Comparison of ENCODE assay signal across 23 cellular contexts in genomic region chr18:50729986-50730385, GRCh38.
"Had no signal": no experiment of that assay in that cellular context is flagged by ENCODE, and none has a peak within 500 bp of the region (broad histone marks: within the 10 kb centered on the region; RNA-seq: fewer than 3 reads in every experiment).

No MANE protein-coding gene starts in this region.

- DNase-seq: occipital lobe; ovary; psoas muscle; right cardiac atrium; right lobe of liver; sigmoid colon; small intestine; stimulated activated CD4-positive, alpha-beta T cell treated with anti-CD3 and anti-CD28 coated beads, Interleukin-15, amount 100 ng/mL, for 24 hours; stimulated activated CD4-positive, alpha-beta T cell treated with anti-CD3 and anti-CD28 coated beads, Interleukin-2, amount 100 ng/mL, for 24 hours; stimulated activated CD4-positive, alpha-beta T cell treated with anti-CD3 and anti-CD28 coated beads, Interleukin-2, amount 100 ng/mL, for 48 hours; stimulated activated CD4-positive, alpha-beta T cell treated with anti-CD3 and anti-CD28 coated beads, Interleukin-4, amount 100 ng/mL, for 24 hours; stimulated activated naive B cell treated with anti-CD40 and anti-IgM and Interleukin-4, amounts not matched to agents 10 μg/mL and 1 μg/mL and 100 μg/mL, for 72 hours; stimulated activated naive CD4-positive, alpha-beta T cell treated with Interleukin-2 at 50 U/mL for 16 hours; stomach; thyroid gland; trophoblast cell had no signal

- H3K4me1 ChIP-seq: neural progenitor cell, right lobe of liver, sigmoid colon, stomach, thyroid gland, tibial nerve, upper lobe of left lung, vagina had no signal

- H3K36me3 ChIP-seq: neural progenitor cell, ovary, right lobe of liver, thoracic aorta, thyroid gland, tibial nerve, upper lobe of left lung, vagina had no signal

- ATAC-seq: psoas muscle; right cardiac atrium; right lobe of liver; stimulated activated effector memory CD8-positive, alpha-beta T cell treated with anti-CD3 and anti-CD28 coated beads, Interleukin-12 subunit alpha, Interleukin-12 subunit beta, amount 100 ng/mL, for 72 hours; stimulated activated naive B cell treated with anti-CD40 and anti-IgM and Interleukin-4, amounts not matched to agents 10 μg/mL and 1 μg/mL and 100 μg/mL, for 72 hours had no signal

- H3K9me3 ChIP-seq: ovary, psoas muscle, right lobe of liver, sigmoid colon, stomach, thoracic aorta, thyroid gland, upper lobe of left lung, vagina had no signal

- H3K27me3 ChIP-seq: neural progenitor cell, ovary, right lobe of liver, sigmoid colon, stomach, thyroid gland, tibial nerve, upper lobe of left lung, vagina had no signal

- H3K4me3 ChIP-seq: neural progenitor cell, ovary, psoas muscle, right lobe of liver, sigmoid colon, stomach, thoracic aorta, thyroid gland, tibial nerve, upper lobe of left lung, vagina had no signal

- H3K27ac ChIP-seq: neural progenitor cell, ovary, parathyroid adenoma, psoas muscle, right lobe of liver, sigmoid colon, stomach, thoracic aorta, thyroid gland, tibial nerve, upper lobe of left lung, vagina had no signal
